ENCODE assay signal across 1 cellular context in the genomic region with DNA sequence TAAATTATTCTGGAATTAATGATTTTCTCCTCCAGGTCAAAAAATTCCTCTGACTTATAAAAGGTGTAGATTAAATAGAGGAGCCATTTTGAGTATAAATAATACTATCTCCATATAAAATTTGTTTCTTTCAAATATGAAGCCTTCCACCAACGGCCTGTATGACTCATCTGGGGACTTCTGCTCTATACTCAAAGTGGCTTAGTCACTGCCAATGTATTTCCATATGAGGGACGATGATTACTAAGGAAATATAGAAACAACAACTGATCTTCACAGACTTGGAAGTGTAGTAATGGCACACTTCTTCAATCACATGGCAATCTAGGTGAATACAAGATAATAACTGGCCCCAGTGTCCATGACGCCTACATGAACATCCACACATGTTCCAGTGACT.
TF ChIP-seq lines count a peak whose summit lies in the region.

No MANE protein-coding gene starts in this region.

TF ChIP-seq in GM23338, 12 proteins besides CTCF, POLR2A, EP300 and RAD21 (continued from another document):
- TF ChIP-seq, protein P1, sequence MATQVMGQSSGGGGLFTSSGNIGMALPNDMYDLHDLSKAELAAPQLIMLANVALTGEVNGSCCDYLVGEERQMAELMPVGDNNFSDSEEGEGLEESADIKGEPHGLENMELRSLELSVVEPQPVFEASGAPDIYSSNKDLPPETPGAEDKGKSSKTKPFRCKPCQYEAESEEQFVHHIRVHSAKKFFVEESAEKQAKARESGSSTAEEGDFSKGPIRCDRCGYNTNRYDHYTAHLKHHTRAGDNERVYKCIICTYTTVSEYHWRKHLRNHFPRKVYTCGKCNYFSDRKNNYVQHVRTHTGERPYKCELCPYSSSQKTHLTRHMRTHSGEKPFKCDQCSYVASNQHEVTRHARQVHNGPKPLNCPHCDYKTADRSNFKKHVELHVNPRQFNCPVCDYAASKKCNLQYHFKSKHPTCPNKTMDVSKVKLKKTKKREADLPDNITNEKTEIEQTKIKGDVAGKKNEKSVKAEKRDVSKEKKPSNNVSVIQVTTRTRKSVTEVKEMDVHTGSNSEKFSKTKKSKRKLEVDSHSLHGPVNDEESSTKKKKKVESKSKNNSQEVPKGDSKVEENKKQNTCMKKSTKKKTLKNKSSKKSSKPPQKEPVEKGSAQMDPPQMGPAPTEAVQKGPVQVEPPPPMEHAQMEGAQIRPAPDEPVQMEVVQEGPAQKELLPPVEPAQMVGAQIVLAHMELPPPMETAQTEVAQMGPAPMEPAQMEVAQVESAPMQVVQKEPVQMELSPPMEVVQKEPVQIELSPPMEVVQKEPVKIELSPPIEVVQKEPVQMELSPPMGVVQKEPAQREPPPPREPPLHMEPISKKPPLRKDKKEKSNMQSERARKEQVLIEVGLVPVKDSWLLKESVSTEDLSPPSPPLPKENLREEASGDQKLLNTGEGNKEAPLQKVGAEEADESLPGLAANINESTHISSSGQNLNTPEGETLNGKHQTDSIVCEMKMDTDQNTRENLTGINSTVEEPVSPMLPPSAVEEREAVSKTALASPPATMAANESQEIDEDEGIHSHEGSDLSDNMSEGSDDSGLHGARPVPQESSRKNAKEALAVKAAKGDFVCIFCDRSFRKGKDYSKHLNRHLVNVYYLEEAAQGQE (IDR thresholded peaks at IDR 0.05; ENCODE audit: unreplicated experiment) = no peak
- TF ChIP-seq ZNF114 (CRISPR knock-in tag; IDR thresholded peaks at IDR 0.05) = no peak
- TF ChIP-seq ZNF331 (CRISPR knock-in tag; IDR thresholded peaks at IDR 0.05; ENCODE audit: low read depth) = no peak
- TF ChIP-seq ETS1 (IDR thresholded peaks at IDR 0.05) = no peak
- TF ChIP-seq POLR2AphosphoS5 (IDR thresholded peaks at IDR 0.05; ENCODE audit: low read depth) = no peak
- TF ChIP-seq EZH2phosphoT487 (IDR thresholded peaks at IDR 0.05; ENCODE audit: unreplicated experiment) = no peak
- TF ChIP-seq JUNB (IDR thresholded peaks at IDR 0.05; ENCODE audit: unreplicated experiment) = no peak
- no peak for TF ChIP-seq CREB1 (CRISPR knock-in tag; IDR thresholded peaks at IDR 0.05; ENCODE audit: low read depth)
